Comparison of ENCODE assay signal across 9 cellular contexts in the genomic region with DNA sequence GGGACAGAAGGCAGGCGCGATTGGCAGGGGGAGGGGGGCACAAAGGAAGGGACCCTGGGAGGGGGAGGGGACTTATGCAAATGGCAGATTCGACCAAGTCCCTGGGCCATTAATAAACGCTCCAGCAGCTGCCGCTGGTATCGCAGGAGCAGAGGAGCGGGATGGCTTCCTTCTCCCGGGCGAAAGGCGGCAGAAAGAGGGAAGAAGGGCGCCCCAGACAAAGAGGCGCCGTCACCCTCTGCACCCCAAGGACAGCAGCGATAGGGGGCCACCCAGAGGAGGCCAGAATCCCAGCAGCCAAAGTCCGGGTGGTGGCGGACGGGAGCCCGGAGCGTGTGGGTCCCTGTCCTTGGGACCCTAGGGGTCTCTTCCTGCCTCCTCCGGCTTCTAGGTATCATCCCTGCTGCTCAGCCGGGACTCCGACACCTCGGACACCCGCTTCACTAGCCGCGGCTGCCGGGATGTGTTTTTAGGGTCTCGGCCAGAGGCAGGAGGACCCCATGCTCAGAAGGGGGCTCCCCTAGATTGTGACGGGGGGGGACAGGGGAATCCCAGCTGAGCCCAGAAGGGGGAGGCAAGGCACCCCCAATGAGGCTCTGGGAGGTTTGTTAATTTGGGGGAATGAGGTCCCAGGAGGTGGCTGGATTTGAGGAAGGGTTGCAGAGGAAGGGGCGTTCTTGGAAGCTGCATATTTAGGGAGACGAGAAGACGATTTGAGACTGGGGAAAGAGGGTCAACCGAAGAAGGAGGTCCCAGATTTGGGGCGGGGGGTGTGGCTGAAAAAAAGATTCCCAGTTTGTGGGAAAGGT. TPM values are rescaled to one million over a fixed set of nuclear protein-coding genes. Genes with fewer than 3 reads are reported as not detected.
DNase-seq lines count a peak whose midpoint lies in the region; ATAC-seq, FAIRE-seq and TF ChIP-seq lines count a peak whose summit lies in the region.
"Had no signal": no experiment of that assay in that cellular context is flagged by ENCODE, and none has a peak within 500 bp of the region (broad histone marks: within the 10 kb centered on the region; RNA-seq: fewer than 3 reads in every experiment).

No MANE protein-coding gene starts in this region.

- 7% methylated on average over 24 of the region's 34 CpGs for WGBS in GM12878 (ENCODE audit: insufficient coverage, insufficient replicate concordance, low lambda C conversion rate, missing lambda C conversion rate)

- POLR2A ChIA-PET in GM12878 (lab: Charles Lee) = interaction anchor here (0.6 to 4.2 kb wide), 3 partner anchors 9 to 17 kb away, joined by 3 to 18 read pairs (median 4); no protein-coding TSS in a partner anchor

- no peak for TF ChIP-seq EP300 in GM12878 (IDR thresholded peaks at IDR 0.05; ENCODE audit: borderline replicate concordance in 1 of 2, control insufficient read depth in 1 of 2, low read depth in 2 of 2, low read length in 2 of 2)

- H3K4me2 ChIP-seq in GM12878 (ENCODE audit: control insufficient read depth, insufficient read depth) = peak overlapping the region; percentile 8; the same call in 1 of the 2 replicates

- no peak overlapping the region for H3K27ac ChIP-seq in GM12878 (ENCODE audit: control insufficient read depth, insufficient read depth)

- H3K4me1 Mint-ChIP-seq in Calu3 (ENCODE audit: low read depth, unreplicated experiment) (peaks cover 18% of the 10 kb centered on the region), naive B cell (peaks cover 15 to 36% (median 23%) of the 10 kb centered on the region in 3 donors)

- no peak overlapping the region for H3K4me3 ChIP-seq in GM12878

- intact Hi-C loops in Calu3 (cut with micrococcal nuclease; ENCODE audit: unreplicated experiment) (no loop called here), GM12878 (cut with micrococcal nuclease; ENCODE audit: unreplicated experiment) (loop anchor here (10.0 kb wide), 1 partner anchor 54 kb away; no protein-coding TSS in a partner anchor), posterior vena cava (cut with DNase I) (no loop called here)

- no peaks in the 10 kb centered on the region for H3K36me3 ChIP-seq in GM12878 (ENCODE audit: control insufficient read depth in 2 of 2, insufficient read depth in 2 of 2, low read length in 1 of 2)

- H3K27me3 Mint-ChIP-seq in Calu3 (ENCODE audit: unreplicated experiment) (no peaks in the 10 kb centered on the region), naive B cell (peaks cover 35 to 79% (median 75%) of the 10 kb centered on the region in 3 donors)

- no peaks in the 10 kb centered on the region for H3K79me2 ChIP-seq in GM12878 (ENCODE audit: control insufficient read depth, insufficient read depth, low read length)

- peaks cover 2 to 9% of the 10 kb centered on the region in 2 experiments; a peak in 2 of 4 replicates for H3K27me3 ChIP-seq in GM12878 (replicated peaks in 1 of 2; ENCODE audit: control insufficient read depth in 2 of 2, insufficient read depth in 2 of 2, low read length in 1 of 2)

- peak overlapping the region; percentile 85 for H3K27ac Mint-ChIP-seq in Calu3 (ENCODE audit: unreplicated experiment)
- H3K27ac Mint-ChIP-seq in naive B cell = peak overlapping the region in 4 of 6 donors; percentile 62 to 81 (median 72)

- SMC1A ChIA-PET in GM12878 (lab: Charles Lee; ENCODE audit: uncharacterized antibody, unreplicated experiment) = interaction anchor here (1.2 to 2.6 kb wide), 3 partner anchors 17 to 112 kb away, joined by 4 to 15 read pairs (median 5); no protein-coding TSS in a partner anchor

- H3K4me3 Mint-ChIP-seq in Calu3 (ENCODE audit: low read depth, unreplicated experiment) (peak overlapping the region; percentile 69), naive B cell (peak overlapping the region; percentile 71 to 91 (median 78))

- DNase-seq in Calu3 (no peak), NCI-H1092 treated with DMSO at 0.1 percent for 48 hours (lab: John Stamatoyannopoulos, UW) (peak; percentile 52), GM12878 (ENCODE audit: low read depth, low spot score) (no peak), naive B cell (no peak), DMS53 (lab: John Stamatoyannopoulos, UW) (no peak), posterior vena cava (ENCODE audit: low spot score) (no peak), SHP77 treated with DMSO at 0.1 percent for 48 hours (lab: John Stamatoyannopoulos, UW) (no peak)

- CTCF ChIA-PET in Calu3 (lab: Charles Lee) = no interaction called here
- CTCF ChIA-PET in GM12878 (lab: Yijun Ruan, JAX) = interaction anchor here (0.6 to 8.6 kb wide), 6 partner anchors 17 to 376 kb away, joined by 3 to 62 read pairs (median 4); no protein-coding TSS in a partner anchor

- H3K9me3 Mint-ChIP-seq in Calu3 (ENCODE audit: low read depth, unreplicated experiment) (no peaks in the 10 kb centered on the region), naive B cell (peaks cover 0 to 8% (median 0%) of the 10 kb centered on the region in 7 donors)

- H3K36me3 Mint-ChIP-seq in Calu3 (ENCODE audit: insufficient read depth, unreplicated experiment) (peaks cover 16% of the 10 kb centered on the region), naive B cell (peaks cover 0 to 23% of the 10 kb centered on the region in 2 donors)

- ATAC-seq in GM12878 (peak; percentile 56), naive B cell (ENCODE audit: low read depth in 2 of 2) (no peak), GM19324 (IDR thresholded peaks at IDR 0.05; ENCODE audit: low FRiP score, unreplicated experiment) (no peak)

- no peak for TF ChIP-seq POLR2A in GM12878 (IDR thresholded peaks at IDR 0.05; ENCODE audit: low read depth, low read length)

- no peak for FAIRE-seq in GM12878 (lab: Jason Lieb, UNC)
- FAIRE-seq: TTC549 had no signal

- TF ChIP-seq CTCF in Calu3 (IDR thresholded peaks at IDR 0.05; ENCODE audit: unreplicated experiment) (no peak), GM12878 (IDR thresholded peaks at IDR 0.05 in 2 of 3, conservative IDR thresholded peaks at IDR 0.05 in 1 of 3; ENCODE audit: control insufficient read depth in 2 of 3, extremely low read depth in 1 of 3, insufficient read depth in 1 of 3, low read depth in 3 of 3, low read length in 3 of 3) (peak in 2 of 3 experiments; percentile 14 to 43; a peak in 2 of 6 replicates)

- H3K9ac ChIP-seq in GM12878 (ENCODE audit: control insufficient read depth, insufficient read depth, low read length) = no peak overlapping the region

- H2AFZ ChIP-seq in GM12878 (ENCODE audit: control insufficient read depth, low read depth, low read length) = no peak overlapping the region

- no peaks in the 10 kb centered on the region for H4K20me1 ChIP-seq in GM12878 (ENCODE audit: control insufficient read depth, insufficient read depth)

- peaks cover 18% of the 10 kb centered on the region for H3K4me1 ChIP-seq in GM12878 (ENCODE audit: control insufficient read depth, insufficient read depth, low read length)

- BruUV-seq in Calu3 (replicated peaks; lab: Mats Ljungman, UMichigan) (TSS peak; percentile 38), GM12878 (replicated peaks; lab: Mats Ljungman, UMichigan) (no TSS peak)

- RAD21 ChIA-PET in GM12878 (lab: Charles Lee; ENCODE audit: unreplicated experiment) = interaction anchor here (1.5 to 6.8 kb wide), 3 partner anchors 16 to 112 kb away, joined by 4 to 58 read pairs (median 4); no protein-coding TSS in a partner anchor

- peak; percentile 60 for TF ChIP-seq RAD21 in GM12878 (IDR thresholded peaks at IDR 0.05; ENCODE audit: insufficient read depth, low read depth, low read length)

- no peaks in the 10 kb centered on the region for H3K9me3 ChIP-seq in GM12878 (replicated peaks; ENCODE audit: control insufficient read depth, insufficient read depth, low read length)

- in situ Hi-C loops in GM12878 (cut with MboI) = no loop called here

TF ChIP-seq in GM12878, 131 proteins besides CTCF, POLR2A, EP300 and RAD21 (continues in another document):
- 0 out of 2 replicates have a peak, but pooled peaks have one; percentile 11 for TF ChIP-seq YY1 (IDR thresholded peaks at IDR 0.05; ENCODE audit: low read depth, low read length)
- TF ChIP-seq CREM (IDR thresholded peaks at IDR 0.05; ENCODE audit: low read depth) = no peak
- no peak for TF ChIP-seq RFX5 (IDR thresholded peaks at IDR 0.05; ENCODE audit: low read depth, low read length)
- TF ChIP-seq, protein P1, sequence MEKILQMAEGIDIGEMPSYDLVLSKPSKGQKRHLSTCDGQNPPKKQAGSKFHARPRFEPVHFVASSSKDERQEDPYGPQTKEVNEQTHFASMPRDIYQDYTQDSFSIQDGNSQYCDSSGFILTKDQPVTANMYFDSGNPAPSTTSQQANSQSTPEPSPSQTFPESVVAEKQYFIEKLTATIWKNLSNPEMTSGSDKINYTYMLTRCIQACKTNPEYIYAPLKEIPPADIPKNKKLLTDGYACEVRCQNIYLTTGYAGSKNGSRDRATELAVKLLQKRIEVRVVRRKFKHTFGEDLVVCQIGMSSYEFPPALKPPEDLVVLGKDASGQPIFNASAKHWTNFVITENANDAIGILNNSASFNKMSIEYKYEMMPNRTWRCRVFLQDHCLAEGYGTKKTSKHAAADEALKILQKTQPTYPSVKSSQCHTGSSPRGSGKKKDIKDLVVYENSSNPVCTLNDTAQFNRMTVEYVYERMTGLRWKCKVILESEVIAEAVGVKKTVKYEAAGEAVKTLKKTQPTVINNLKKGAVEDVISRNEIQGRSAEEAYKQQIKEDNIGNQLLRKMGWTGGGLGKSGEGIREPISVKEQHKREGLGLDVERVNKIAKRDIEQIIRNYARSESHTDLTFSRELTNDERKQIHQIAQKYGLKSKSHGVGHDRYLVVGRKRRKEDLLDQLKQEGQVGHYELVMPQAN (conservative IDR thresholded peaks at IDR 0.05) = 0 out of 2 replicates have a peak, but pooled peaks have one; percentile 12
- TF ChIP-seq IKZF2 (IDR thresholded peaks at IDR 0.05) = 0 out of 4 replicates have a peak, but pooled peaks of 1 of the 2 experiments have one; percentile 29

RNA-seq across cellular contexts. Expression of a gene that starts 1.7 kb away (rescaled TPM):
- total RNA-seq in Calu3 (2022) (91.4 and 93.0 TPM in 2 replicates), GM12878 (2014; rRNA removed) (1.1 and 1.2 TPM in 2 replicates), GM12878 (2014; rRNA removed; fragmentation: Illumina TruSeq; extraction: Trizol) (0.64 and 0.85 TPM in 2 replicates), GM12878 (2021) (3.4 and 3.5 TPM in 2 replicates), posterior vena cava (100 to 1,000 TPM; 150 to 263 TPM)
- 98.4 and 119 TPM in 2 replicates for total RNA-seq in GM12878 (2013; cell fraction: nucleolus; rRNA removed)
- 2.1 TPM for polyA plus RNA-seq in GM12878 (2011; ENCODE audit: low read depth)
- polyA plus RNA-seq in GM12878 (2011; rRNA removed) (16.0 and 32.1 TPM in 2 replicates), GM12878 (2014; fragmentation: Illumina TruSeq; extraction: Trizol) (0.14 and 0.57 TPM in 2 replicates), GM12878 (2014; fragmentation: Nextera tagmentation; extraction: Ambion mirVana) (under 1 TPM; 0.09 to 0.23 TPM), GM12878 (2014; rRNA removed) (1.2 and 1.6 TPM in 2 replicates), GM12878 (2016; fragmentation: Nextera tagmentation; extraction: Ambion mirVana) (under 1 TPM; 0.13 to 0.57 TPM), naive B cell (ENCODE audit: low read depth in 6 of 6) (1 to 10 TPM in 2 of 6 donors, under 1 TPM in 3, not detected in 1; 0.19 to 1.5 (median 0.73) TPM)
- 35.9 and 45.1 TPM in 2 replicates for polyA plus RNA-seq in GM12878 (2011; cell fraction: cytosol; rRNA removed)
- 194 and 236 TPM in 2 replicates for polyA plus RNA-seq in GM12878 (2011; cell fraction: nucleus; rRNA removed)
- 3.4 and 4.4 TPM in 2 replicates for polyA plus RNA-seq in GM12878 (2012)
- 71.4 and 114 TPM in 2 replicates for polyA minus RNA-seq in GM12878 (2011; rRNA and poly(A)+ RNA removed)
- polyA minus RNA-seq in GM12878 (2011; cell fraction: cytosol; rRNA and poly(A)+ RNA removed) = 59.1 and 59.7 TPM in 2 replicates
- 41.0 and 72.5 TPM in 2 replicates for polyA minus RNA-seq in GM12878 (2011; cell fraction: nucleus; rRNA and poly(A)+ RNA removed)
